ENCODE assay signal across 25 cellular contexts in the genomic region with DNA sequence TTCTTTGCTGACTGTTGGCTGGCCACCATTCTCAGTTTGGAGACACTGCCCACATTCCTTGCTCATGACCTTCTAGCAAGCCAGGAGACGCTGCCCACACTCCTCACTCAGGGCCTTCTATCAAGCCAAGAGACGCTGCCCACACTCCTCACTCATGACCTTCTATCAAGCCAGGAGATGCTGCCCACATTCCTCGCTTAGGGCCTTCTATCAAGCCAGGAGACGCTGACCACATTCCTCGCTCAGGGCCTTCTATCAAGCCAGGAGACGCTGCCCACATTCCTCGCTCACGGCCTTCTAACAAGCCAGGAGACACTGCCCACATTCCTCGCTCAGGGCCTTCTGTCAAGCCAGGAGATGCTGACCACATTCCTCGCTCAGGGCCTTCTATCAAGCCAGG.
DNase-seq lines count a peak whose midpoint lies in the region; ATAC-seq and TF ChIP-seq lines count a peak whose summit lies in the region.
"Had no signal": no experiment of that assay in that cellular context is flagged by ENCODE, and none has a peak within 500 bp of the region (broad histone marks: within the 10 kb centered on the region; RNA-seq: fewer than 3 reads in every experiment).

No MANE protein-coding gene starts in this region.

- no peak overlapping the region for H2BK120ac ChIP-seq in H9 (ENCODE audit: low read depth, low read length, poor library complexity, severe bottlenecking)

- WGBS in H9 (ENCODE audit: extremely low coverage, insufficient read length, low lambda C conversion rate): no CpG with 5 or more reads among the region's 10 CpGs

- no peak overlapping the region for H3T11ph ChIP-seq in H9 (ENCODE audit: low read length)

- no peaks in the 10 kb centered on the region for H4K20me1 ChIP-seq in H9 (ENCODE audit: control insufficient read depth, insufficient read depth, insufficient read length)

- no peak overlapping the region for H3K56ac ChIP-seq in H9 (ENCODE audit: insufficient read length, low read depth, low read length)

- H3K14ac ChIP-seq in H9 (ENCODE audit: insufficient read depth, low read length): no peak overlapping the region

- H3K27me3 ChIP-seq in H9 (ENCODE audit: insufficient read depth, low read length): no peaks in the 10 kb centered on the region
- H3K27me3 ChIP-seq: tibial nerve had no signal

- H3K9me3 Mint-ChIP-seq in H9: no peaks in the 10 kb centered on the region
- H3K9me3 Mint-ChIP-seq in stimulated activated memory B cell treated with anti-CD40 and anti-IgM and Interleukin-4, amounts not matched to agents 10 μg/mL and 1 μg/mL and 100 μg/mL, for 72 hours: no peaks in the 10 kb centered on the region
- H3K9me3 Mint-ChIP-seq: activated B cell treated with CpG ODN at 0.5 μM for 24 hours; stimulated activated naive CD8-positive, alpha-beta T cell treated with anti-CD3 and anti-CD28 coated beads, Interleukin-15, Interleukin-2, amounts not matched to agents 100 ng/mL and 50 ng/mL, for 24 hours had no signal

- no peaks in the 10 kb centered on the region for H3K79me2 ChIP-seq in H9 (ENCODE audit: insufficient read depth, low read length)

- H2BK15ac ChIP-seq in H9 (ENCODE audit: low read depth, low read length): no peak overlapping the region

- no peak overlapping the region for H3K4ac ChIP-seq in H9 (ENCODE audit: low read depth, low read length)

- H4K91ac ChIP-seq in H9 (ENCODE audit: insufficient read length, low read depth, low read length): no peak overlapping the region

- no peak overlapping the region for H3K9ac ChIP-seq in H9 (ENCODE audit: extremely low read depth, insufficient read length, low read length)

- peaks cover 2% of the 10 kb centered on the region for H3K27me3 Mint-ChIP-seq in H9 (ENCODE audit: low read depth)
- no peaks in the 10 kb centered on the region for H3K27me3 Mint-ChIP-seq in stimulated activated memory B cell treated with anti-CD40 and anti-IgM and Interleukin-4, amounts not matched to agents 10 μg/mL and 1 μg/mL and 100 μg/mL, for 72 hours
- H3K27me3 Mint-ChIP-seq: central memory CD8-positive, alpha-beta T cell; natural killer cell treated with Interleukin-12 subunit alpha and Interleukin-12 subunit beta and Interleukin-15 and Interleukin-18, amount 100 ng/mL, for 72 hours had no signal

- H2BK20ac ChIP-seq in H9 (ENCODE audit: low read depth, low read length, poor library complexity, severe bottlenecking): no peak overlapping the region

- no peak overlapping the region for H4K5ac ChIP-seq in H9 (ENCODE audit: insufficient read length, low read depth, low read length)

- no peaks in the 10 kb centered on the region for H3K79me1 ChIP-seq in H9 (ENCODE audit: insufficient read depth, low read depth, low read length, poor library complexity, severe bottlenecking)

- ATAC-seq in HG03565 (IDR thresholded peaks at IDR 0.05; ENCODE audit: unreplicated experiment): no peak
- ATAC-seq in HG02759 (IDR thresholded peaks at IDR 0.05; ENCODE audit: unreplicated experiment): no peak
- ATAC-seq in stimulated activated memory B cell treated with anti-CD40 and anti-IgM and Interleukin-4, amounts not matched to agents 10 μg/mL and 1 μg/mL and 100 μg/mL, for 72 hours: no peak
- ATAC-seq: natural killer cell treated with Interleukin-12 subunit alpha and Interleukin-12 subunit beta and Interleukin-15 and Interleukin-18, amount 100 ng/mL, for 72 hours had no signal

- no peak overlapping the region for H3K27ac ChIP-seq in H9 (ENCODE audit: insufficient read length, low read depth, low read length)
- H3K27ac ChIP-seq: prostate gland, skin epidermis, tibial nerve had no signal

- H4K8ac ChIP-seq in H9 (replicated peaks; ENCODE audit: insufficient read length, low read depth, low read length): no peak overlapping the region

- no peaks in the 10 kb centered on the region for H3K9me3 ChIP-seq in H9 (ENCODE audit: control insufficient read depth, low read depth, low read length)
- H3K9me3 ChIP-seq: prostate gland, tibial nerve had no signal

- peaks cover 0 to 4% of the 10 kb centered on the region in 2 experiments; a peak in 1 of 4 replicates for H3K4me1 Mint-ChIP-seq in H9
- peaks cover 5% of the 10 kb centered on the region for H3K4me1 Mint-ChIP-seq in stimulated activated memory B cell treated with anti-CD40 and anti-IgM and Interleukin-4, amounts not matched to agents 10 μg/mL and 1 μg/mL and 100 μg/mL, for 72 hours
- H3K4me1 Mint-ChIP-seq: activated B cell treated with CpG ODN at 0.5 μM for 24 hours; central memory CD8-positive, alpha-beta T cell had no signal

- no peak overlapping the region for H3K27ac Mint-ChIP-seq in H9
- no peak overlapping the region for H3K27ac Mint-ChIP-seq in stimulated activated memory B cell treated with anti-CD40 and anti-IgM and Interleukin-4, amounts not matched to agents 10 μg/mL and 1 μg/mL and 100 μg/mL, for 72 hours
- H3K27ac Mint-ChIP-seq: activated B cell treated with CpG ODN at 0.5 μM for 24 hours; natural killer cell treated with Interleukin-12 subunit alpha and Interleukin-12 subunit beta and Interleukin-15 and Interleukin-18, amount 100 ng/mL, for 72 hours; stimulated activated naive CD8-positive, alpha-beta T cell treated with anti-CD3 and anti-CD28 coated beads, Interleukin-15, Interleukin-2, amounts not matched to agents 100 ng/mL and 50 ng/mL, for 24 hours had no signal

- H3K4me2 ChIP-seq in H9 (ENCODE audit: insufficient read depth, insufficient read length, low read length): no peak overlapping the region

- no peak overlapping the region for H3K4me3 Mint-ChIP-seq in H9
- H3K4me3 Mint-ChIP-seq in stimulated activated memory B cell treated with anti-CD40 and anti-IgM and Interleukin-4, amounts not matched to agents 10 μg/mL and 1 μg/mL and 100 μg/mL, for 72 hours: no peak overlapping the region
- H3K4me3 Mint-ChIP-seq: activated B cell treated with CpG ODN at 0.5 μM for 24 hours; central memory CD8-positive, alpha-beta T cell; natural killer cell treated with Interleukin-12 subunit alpha and Interleukin-12 subunit beta and Interleukin-15 and Interleukin-18, amount 100 ng/mL, for 72 hours; stimulated activated naive CD8-positive, alpha-beta T cell treated with anti-CD3 and anti-CD28 coated beads, Interleukin-15, Interleukin-2, amounts not matched to agents 100 ng/mL and 50 ng/mL, for 24 hours had no signal

- H2BK12ac ChIP-seq in H9 (ENCODE audit: insufficient read length, low read depth, low read length): no peak overlapping the region

- H2AK5ac ChIP-seq in H9 (ENCODE audit: insufficient read length, low read length): no peak overlapping the region

- peak; percentile 67 for DNase-seq in H9
- DNase-seq in amniotic epithelial cell (ENCODE audit: low read depth): peak; percentile 8
- DNase-seq in kidney glomerular epithelial cell (lab: John Stamatoyannopoulos, UW): peak; percentile 82
- DNase-seq in NCI-H1092 (lab: John Stamatoyannopoulos, UW): no peak
- DNase-seq: activated B cell treated with CpG ODN at 0.5 μM for 24 hours; activated CD4-positive, alpha-beta T cell treated with anti-CD3 and anti-CD28 coated beads, Interleukin-2, amount 50 U/mL, for 48 hours; activated T-cell treated with anti-CD3 and anti-CD28 coated beads for 4 hours; amygdala; DND-41; erythroblast; KBM-7; midbrain; NCI-H2029 treated with DMSO at 0.1 percent for 48 hours; RPMI8226; stimulated activated CD4-positive, alpha-beta T cell treated with anti-CD3 and anti-CD28 coated beads, Interleukin-2, amount 100 ng/mL, for 48 hours; T-helper 9 cell had no signal

- no peak for TF ChIP-seq CTCF in H9 (conservative IDR thresholded peaks at IDR 0.05)

- H3K23ac ChIP-seq in H9 (ENCODE audit: insufficient read length, low read depth, low read length): no peak overlapping the region

- H3K36me3 Mint-ChIP-seq in H9 (ENCODE audit: insufficient read depth in 1 of 3, low read depth in 3 of 3): no peaks in the 10 kb centered on the region
- H3K36me3 Mint-ChIP-seq in stimulated activated memory B cell treated with anti-CD40 and anti-IgM and Interleukin-4, amounts not matched to agents 10 μg/mL and 1 μg/mL and 100 μg/mL, for 72 hours: no peaks in the 10 kb centered on the region
- H3K36me3 Mint-ChIP-seq: natural killer cell treated with Interleukin-12 subunit alpha and Interleukin-12 subunit beta and Interleukin-15 and Interleukin-18, amount 100 ng/mL, for 72 hours had no signal

- H3K23me2 ChIP-seq in H9 (ENCODE audit: insufficient read length, low read depth, low read length, poor library complexity, severe bottlenecking): no peaks in the 10 kb centered on the region

- no peaks in the 10 kb centered on the region for H3K4me1 ChIP-seq in H9 (ENCODE audit: insufficient read depth, low read length)
- H3K4me1 ChIP-seq: prostate gland, tibial nerve had no signal

- H3K18ac ChIP-seq in H9 (ENCODE audit: insufficient read length, low read depth, low read length): no peak overlapping the region

- H2AFZ ChIP-seq in H9 (ENCODE audit: low read length): no peak overlapping the region

- H2BK5ac ChIP-seq in H9 (ENCODE audit: insufficient read length, low read length): no peak overlapping the region
